17 cellular contexts compared by ENCODE assay signal in genomic region chr18:26971327-26971918, GRCh38.
"Had no signal": no experiment of that assay in that cellular context is flagged by ENCODE, and none has a peak within 500 bp of the region (broad histone marks: within the 10 kb centered on the region; RNA-seq: fewer than 3 reads in every experiment).

No MANE protein-coding gene starts in this region.

- H3K36me3 ChIP-seq: adrenal gland, heart right ventricle, upper lobe of left lung had no signal

- H3K4me3 ChIP-seq: adrenal gland, heart right ventricle, upper lobe of left lung had no signal

- H3K4me1 ChIP-seq: adrenal gland, heart right ventricle, upper lobe of left lung had no signal

- H3K36me3 Mint-ChIP-seq: activated naive CD4-positive, alpha-beta T cell treated with anti-CD3 and anti-CD28 coated beads, Interleukin-2, amount 10 ng/mL, durations not matched to agents 7 days and 5 days; brain had no signal

- H3K27ac ChIP-seq: adrenal gland, heart right ventricle, upper lobe of left lung had no signal

- H3K9me3 ChIP-seq: adrenal gland, heart right ventricle, upper lobe of left lung had no signal

- H3K9me3 Mint-ChIP-seq: nephron had no signal

- H3K27ac Mint-ChIP-seq: activated naive CD4-positive, alpha-beta T cell treated with anti-CD3 and anti-CD28 coated beads, Interleukin-2, amount 10 ng/mL, durations not matched to agents 7 days and 5 days; activated T-helper 17 cell treated with anti-CD3 and anti-CD28 coated beads, Interleukin-2, amount 50 U/mL, for 72 hours; brain; nephron; T-helper 17 cell had no signal

- ATAC-seq: activated T-helper 17 cell treated with anti-CD3 and anti-CD28 coated beads, Interleukin-2, amount 50 U/mL, for 72 hours; heart right ventricle; left ventricle myocardium superior; T-helper 17 cell had no signal

- DNase-seq: activated CD4-positive, alpha-beta T cell treated with anti-CD3 and anti-CD28 coated beads, Interleukin-2, amount 50 U/mL, for 1 hour; activated CD4-positive, CD25-positive, alpha-beta regulatory T cell; activated naive CD4-positive, alpha-beta T cell treated with anti-CD3 and anti-CD28 coated beads, Interleukin-2, amount 10 ng/mL, durations not matched to agents 7 days and 5 days; activated T-cell treated with anti-CD3 and anti-CD28 coated beads for 4 hours; adrenal gland; cerebellar nuclear complex; dermis blood vessel endothelial cell; heart right ventricle; left ventricle myocardium superior; mesendoderm; stimulated activated CD4-positive, alpha-beta T cell treated with anti-CD3 and anti-CD28 coated beads, Interleukin-12 subunit alpha, Interleukin-12 subunit beta, amount 100 ng/mL, for 4 hours; stimulated activated naive CD4-positive, alpha-beta T cell treated with Interleukin-2 at 50 U/mL for 16 hours; T-helper 17 cell had no signal

- H3K27me3 ChIP-seq: adrenal gland, heart right ventricle, upper lobe of left lung had no signal
